ENCODE assay signal across 22 cellular contexts in genomic region chrX:31449975-31450374, GRCh38.
DNase-seq lines count a peak whose midpoint lies in the region; ATAC-seq, FAIRE-seq and TF ChIP-seq lines count a peak whose summit lies in the region.
"Had no signal": no experiment of that assay in that cellular context is flagged by ENCODE, and none has a peak within 500 bp of the region (broad histone marks: within the 10 kb centered on the region; RNA-seq: fewer than 3 reads in every experiment).

No MANE protein-coding gene starts in this region.

- ATAC-seq in GM21723 (IDR thresholded peaks at IDR 0.05; ENCODE audit: unreplicated experiment) (no peak), GM19467 (IDR thresholded peaks at IDR 0.05; ENCODE audit: unreplicated experiment) (no peak), HG02852 (IDR thresholded peaks at IDR 0.05; ENCODE audit: unreplicated experiment) (no peak)
- ATAC-seq: GM12878, Panc1, Right ventricle myocardium inferior had no signal

- no peaks in the 10 kb centered on the region for H3K36me3 ChIP-seq in bronchial epithelial cell (ENCODE audit: control insufficient read depth, insufficient read depth, low read length)

- no peak for TF ChIP-seq CTCF in bronchial epithelial cell (IDR thresholded peaks at IDR 0.05; ENCODE audit: insufficient read depth, low read length, severe bottlenecking)

- no peaks in the 10 kb centered on the region for H3K27me3 ChIP-seq in bronchial epithelial cell (ENCODE audit: control insufficient read depth, insufficient read depth, low read length)

- FAIRE-seq in bronchial epithelial cell (lab: Jason Lieb, UNC) = no peak
- FAIRE-seq: GM12878, GM18507 had no signal

- DNase-seq in AG20443 (ENCODE audit: low spot score) (peak; percentile 25), HCEC 1CT (peak; percentile 34), bronchial epithelial cell (ENCODE audit: low read depth) (peak; percentile 58), iris pigment epithelial cell (ENCODE audit: low read depth) (peak; percentile 48), NCI-H1694 treated with DMSO at 0.1 percent for 48 hours (lab: John Stamatoyannopoulos, UW) (no peak)
- DNase-seq: ACHN; Calu3; CD4-positive, alpha-beta memory T cell; DMS53; H9; NCI-H1436; NCI-H2029 treated with DMSO at 0.1 percent for 48 hours; NCI-H2171 treated with DMSO at 0.1 percent for 48 hours; NCI-H510A; NCI-H774 had no signal

- no peak overlapping the region for H3K4me3 ChIP-seq in bronchial epithelial cell (ENCODE audit: low read depth, low read length)
- H3K4me3 ChIP-seq: GM12878 had no signal
